ENCODE assay signal across 9 cellular contexts in the genomic region with DNA sequence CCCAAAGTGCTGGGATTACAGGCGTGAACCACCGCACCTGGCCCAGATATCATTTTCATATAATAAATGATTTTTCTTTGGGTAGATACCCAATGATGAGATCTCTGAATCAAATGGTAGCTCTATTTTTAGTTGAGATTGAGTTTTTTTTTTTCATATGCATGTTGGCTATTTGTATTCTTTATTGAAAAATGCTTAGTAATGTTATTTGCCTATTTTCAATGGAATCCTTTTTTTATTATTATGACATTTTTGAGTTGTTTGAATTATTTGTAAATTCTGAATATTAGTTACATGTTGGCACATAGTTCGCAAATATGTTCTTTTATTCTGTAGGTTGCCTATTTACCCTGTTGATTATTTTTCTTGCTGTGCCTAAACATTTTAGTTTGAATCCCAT.
"Had no signal": no experiment of that assay in that cellular context is flagged by ENCODE, and none has a peak within 500 bp of the region (broad histone marks: within the 10 kb centered on the region; RNA-seq: fewer than 3 reads in every experiment).

No MANE protein-coding gene starts in this region.

- H3K4me3 ChIP-seq: GM23248, HAP-1 had no signal

- ATAC-seq: HCT116 had no signal

- H3K4me2 ChIP-seq: KMS-11 had no signal

- H2AFZ ChIP-seq: GM23248 had no signal

- H3K9me3 ChIP-seq: HAP-1 had no signal

- H3K36me3 ChIP-seq: HAP-1 had no signal

- H3K9ac ChIP-seq: GM23248, KMS-11 had no signal

- H3K4me1 ChIP-seq: HAP-1 had no signal

- FAIRE-seq: HTR-8/SVneo had no signal

- H3K27ac ChIP-seq: GM23248, KMS-11 had no signal

- DNase-seq: GM23248, GOT3, H7, HFFc6, KBM-7 had no signal
